ENCODE assay signal across 22 cellular contexts in genomic region chrX:118383120-118383519, GRCh38. TPM values are rescaled to one million over a fixed set of nuclear protein-coding genes. Genes with fewer than 3 reads are reported as not detected.
DNase-seq lines count a peak whose midpoint lies in the region; TF ChIP-seq lines count a peak whose summit lies in the region.
"Had no signal": no experiment of that assay in that cellular context is flagged by ENCODE, and none has a peak within 500 bp of the region (broad histone marks: within the 10 kb centered on the region; RNA-seq: fewer than 3 reads in every experiment).

No MANE protein-coding gene starts in this region.

- H3K9me3 Mint-ChIP-seq in MCF 10A (ENCODE audit: unreplicated experiment), result no peaks in the 10 kb centered on the region
- H3K9me3 Mint-ChIP-seq: CD4-positive, alpha-beta memory T cell; HFFc6 had no signal

- TF ChIP-seq CTCF in MCF 10A (IDR thresholded peaks at IDR 0.05; ENCODE audit: unreplicated experiment) (no peak), breast epithelium (IDR thresholded peaks at IDR 0.05) (no peak), smooth muscle cell (IDR thresholded peaks at IDR 0.05; ENCODE audit: borderline replicate concordance, insufficient read depth, poor library complexity, severe bottlenecking) (no peak), tibial artery (IDR thresholded peaks at IDR 0.05) (no peak)

- no peaks in the 10 kb centered on the region for H3K4me1 Mint-ChIP-seq in MCF 10A (ENCODE audit: insufficient read depth, unreplicated experiment)

- BruUV-seq in MCF 10A (replicated peaks; lab: Mats Ljungman, UMichigan), result no TSS peak

- POLR2A ChIA-PET in MCF 10A (lab: Yijun Ruan, JAX), result interaction anchor here (1.6 kb wide), 1 partner anchor 11 kb away, joined by 4 read pairs; no protein-coding TSS in a partner anchor

- no peak overlapping the region for H3K4me3 ChIP-seq in breast epithelium
- H3K4me3 ChIP-seq in smooth muscle cell, result no peak overlapping the region
- no peak overlapping the region for H3K4me3 ChIP-seq in tibial artery
- H3K4me3 ChIP-seq: SK-N-MC had no signal

- intact Hi-C loops in MCF 10A (cut with micrococcal nuclease) (no loop called here), breast epithelium (cut with DNase I; ENCODE audit: low total_unique reads) (no loop called here), tibial artery (cut with DNase I; ENCODE audit: low total_unique reads) (no loop called here)

- H3K4me1 ChIP-seq in breast epithelium (no peaks in the 10 kb centered on the region), smooth muscle cell (ENCODE audit: low read depth) (no peaks in the 10 kb centered on the region), tibial artery (peaks cover 0 to 7% (median 0%) of the 10 kb centered on the region in 4 donors)

- H3K27me3 ChIP-seq in breast epithelium (no peaks in the 10 kb centered on the region), smooth muscle cell (ENCODE audit: low read depth) (no peaks in the 10 kb centered on the region), tibial artery (no peaks in the 10 kb centered on the region)

- peaks cover 18% of the 10 kb centered on the region for H3K36me3 Mint-ChIP-seq in MCF 10A (ENCODE audit: insufficient read depth, unreplicated experiment)
- H3K36me3 Mint-ChIP-seq: CD4-positive, alpha-beta memory T cell had no signal

- H3K27me3 Mint-ChIP-seq in MCF 10A (ENCODE audit: insufficient read depth, unreplicated experiment), result peaks cover 12% of the 10 kb centered on the region
- H3K27me3 Mint-ChIP-seq: CD4-positive, alpha-beta memory T cell had no signal

- H3K27ac Mint-ChIP-seq in MCF 10A (ENCODE audit: low read depth, unreplicated experiment), result no peak overlapping the region
- H3K27ac Mint-ChIP-seq: CD4-positive, alpha-beta memory T cell; HFFc6 had no signal

- no peak overlapping the region for H3K9ac ChIP-seq in smooth muscle cell (ENCODE audit: low read depth)

- H3K79me2 ChIP-seq in smooth muscle cell (ENCODE audit: low read depth), result no peaks in the 10 kb centered on the region

- H3K27ac ChIP-seq in breast epithelium, result no peak overlapping the region
- H3K27ac ChIP-seq in smooth muscle cell (ENCODE audit: low read depth), result peak overlapping the region; percentile 47
- no peak overlapping the region for H3K27ac ChIP-seq in tibial artery
- H3K27ac ChIP-seq: 22Rv1, SK-N-MC had no signal

- CTCF ChIA-PET in MCF 10A (lab: Yijun Ruan, JAX), result no interaction called here

- no peak overlapping the region for H3K4me2 ChIP-seq in smooth muscle cell

- DNase-seq in MCF 10A (ENCODE audit: unreplicated experiment), result peak; percentile 5
- no peak for DNase-seq in breast epithelium (ENCODE audit: low spot score in 2 of 2)
- DNase-seq in astrocyte of the hippocampus (ENCODE audit: low read depth, low spot score), result peak; percentile 59
- DNase-seq in glomerular visceral epithelial cell (ENCODE audit: extremely low spot score), result peak; percentile 9
- DNase-seq in smooth muscle cell (lab: John Stamatoyannopoulos, UW; ENCODE audit: unreplicated experiment), result no peak
- DNase-seq in germinal center (ENCODE audit: low spot score), result no peak
- no peak for DNase-seq in tibial artery
- DNase-seq in effector CD4-positive, alpha-beta T cell, result no peak
- DNase-seq: CD4-positive, alpha-beta memory T cell; DMS153; HFFc6; IMR-90; MM.1S; NCI-H1092; NCI-H2081; NCI-H2171 treated with DMSO at 0.1 percent for 48 hours; NCI-H446; NCI-H69; NK-92 treated with Interleukin-12 subunit alpha and Interleukin-12 subunit beta, amount 100 ng/mL, for 24 hours; SHP77 had no signal

- no peak overlapping the region for H3K4me3 Mint-ChIP-seq in MCF 10A (ENCODE audit: unreplicated experiment)
- H3K4me3 Mint-ChIP-seq: CD4-positive, alpha-beta memory T cell; HFFc6 had no signal

- no peaks in the 10 kb centered on the region for H3K36me3 ChIP-seq in breast epithelium
- H3K36me3 ChIP-seq in smooth muscle cell (ENCODE audit: low read depth), result no peaks in the 10 kb centered on the region
- H3K36me3 ChIP-seq in tibial artery, result no peaks in the 10 kb centered on the region

- no peaks in the 10 kb centered on the region for H3K9me3 ChIP-seq in breast epithelium
- no peaks in the 10 kb centered on the region for H3K9me3 ChIP-seq in smooth muscle cell (replicated peaks; ENCODE audit: low read depth)
- no peaks in the 10 kb centered on the region for H3K9me3 ChIP-seq in tibial artery

- 47% methylated on average over 3 of the region's 3 CpGs for WGBS in smooth muscle cell (ENCODE audit: low lambda C conversion rate)

- no peak overlapping the region for H2AFZ ChIP-seq in smooth muscle cell (ENCODE audit: low read depth)

- TF ChIP-seq POLR2A in breast epithelium (IDR thresholded peaks at IDR 0.05), result no peak

- H4K20me1 ChIP-seq in smooth muscle cell (ENCODE audit: low read depth), result peaks cover 42% of the 10 kb centered on the region

- no peaks in the 10 kb centered on the region for H3F3A ChIP-seq in smooth muscle cell (ENCODE audit: low read depth)

RNA-seq across cellular contexts. Expression of gene WDR44, which starts 37.2 kb away (rescaled TPM):
- total RNA-seq in MCF 10A (2022) (13.2 and 14.1 TPM in 2 replicates), breast epithelium (10 to 100 TPM; 16.8 to 23.7 (median 19.3) TPM), smooth muscle cell (18.4 and 20.0 TPM in 2 replicates)
- polyA plus RNA-seq in smooth muscle cell, result 7.4 and 10.0 TPM in 2 replicates

Comparison
In these comparisons a context has a peak if more than half of its experiments do, and no peak if none do; other contexts are left out.
1. DNase-seq: peak in MCF 10A (single experiment), astrocyte of the hippocampus (single experiment) and glomerular visceral epithelial cell (single experiment); none in breast epithelium (0 of 2), smooth muscle cell (single experiment), germinal center (single experiment), tibial artery (0 of 2) and effector CD4-positive, alpha-beta T cell (single experiment).